In the genomic region with DNA sequence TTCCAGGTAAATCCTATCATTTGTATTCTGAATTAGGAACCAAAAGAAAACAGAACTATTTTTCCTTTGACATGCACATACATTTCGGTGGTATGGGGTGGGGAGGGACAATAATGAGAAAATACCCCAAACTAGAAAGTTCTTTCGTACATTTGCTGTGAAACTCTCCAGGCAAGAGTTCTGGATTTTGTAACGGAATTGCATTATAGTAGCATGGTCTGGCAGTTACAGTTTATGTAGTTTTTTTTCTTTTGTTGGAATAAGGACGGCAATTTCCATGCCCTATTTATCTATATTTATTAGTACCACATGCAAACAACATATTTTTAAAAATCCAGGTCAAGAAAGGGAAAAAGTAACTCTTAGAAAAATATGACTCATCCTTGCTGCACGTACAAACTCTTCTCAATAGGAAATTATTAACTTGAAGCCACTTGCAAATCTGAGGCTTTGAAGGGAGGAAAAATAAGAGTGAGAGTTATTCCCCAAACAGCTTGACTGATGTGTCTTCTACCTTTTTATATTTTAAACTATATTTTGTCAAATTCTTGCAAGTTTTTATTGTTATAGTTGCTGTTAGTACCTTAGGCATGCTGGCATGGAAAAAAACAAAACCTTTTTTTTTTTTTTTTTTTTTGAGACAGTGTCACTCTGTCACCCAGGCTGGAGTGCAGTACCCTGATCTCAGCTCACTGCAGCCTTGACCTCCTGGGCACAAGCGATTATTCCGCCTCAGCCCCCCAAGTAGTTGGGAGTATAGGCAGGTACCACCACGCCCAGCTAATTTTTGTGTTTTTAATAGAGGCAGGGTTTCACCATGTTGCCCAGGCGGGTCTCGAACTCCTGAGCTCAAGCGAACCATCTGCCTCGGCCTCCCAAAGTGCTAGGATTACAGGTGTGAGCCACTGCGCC, we compare ENCODE assay signal across 1 cellular context.
TF ChIP-seq lines count a peak whose summit lies in the region.

No MANE protein-coding gene starts in this region.

TF ChIP-seq in HepG2, 621 proteins besides CTCF, POLR2A, EP300 and RAD21 (continued from another document):
- TF ChIP-seq, protein P1, sequence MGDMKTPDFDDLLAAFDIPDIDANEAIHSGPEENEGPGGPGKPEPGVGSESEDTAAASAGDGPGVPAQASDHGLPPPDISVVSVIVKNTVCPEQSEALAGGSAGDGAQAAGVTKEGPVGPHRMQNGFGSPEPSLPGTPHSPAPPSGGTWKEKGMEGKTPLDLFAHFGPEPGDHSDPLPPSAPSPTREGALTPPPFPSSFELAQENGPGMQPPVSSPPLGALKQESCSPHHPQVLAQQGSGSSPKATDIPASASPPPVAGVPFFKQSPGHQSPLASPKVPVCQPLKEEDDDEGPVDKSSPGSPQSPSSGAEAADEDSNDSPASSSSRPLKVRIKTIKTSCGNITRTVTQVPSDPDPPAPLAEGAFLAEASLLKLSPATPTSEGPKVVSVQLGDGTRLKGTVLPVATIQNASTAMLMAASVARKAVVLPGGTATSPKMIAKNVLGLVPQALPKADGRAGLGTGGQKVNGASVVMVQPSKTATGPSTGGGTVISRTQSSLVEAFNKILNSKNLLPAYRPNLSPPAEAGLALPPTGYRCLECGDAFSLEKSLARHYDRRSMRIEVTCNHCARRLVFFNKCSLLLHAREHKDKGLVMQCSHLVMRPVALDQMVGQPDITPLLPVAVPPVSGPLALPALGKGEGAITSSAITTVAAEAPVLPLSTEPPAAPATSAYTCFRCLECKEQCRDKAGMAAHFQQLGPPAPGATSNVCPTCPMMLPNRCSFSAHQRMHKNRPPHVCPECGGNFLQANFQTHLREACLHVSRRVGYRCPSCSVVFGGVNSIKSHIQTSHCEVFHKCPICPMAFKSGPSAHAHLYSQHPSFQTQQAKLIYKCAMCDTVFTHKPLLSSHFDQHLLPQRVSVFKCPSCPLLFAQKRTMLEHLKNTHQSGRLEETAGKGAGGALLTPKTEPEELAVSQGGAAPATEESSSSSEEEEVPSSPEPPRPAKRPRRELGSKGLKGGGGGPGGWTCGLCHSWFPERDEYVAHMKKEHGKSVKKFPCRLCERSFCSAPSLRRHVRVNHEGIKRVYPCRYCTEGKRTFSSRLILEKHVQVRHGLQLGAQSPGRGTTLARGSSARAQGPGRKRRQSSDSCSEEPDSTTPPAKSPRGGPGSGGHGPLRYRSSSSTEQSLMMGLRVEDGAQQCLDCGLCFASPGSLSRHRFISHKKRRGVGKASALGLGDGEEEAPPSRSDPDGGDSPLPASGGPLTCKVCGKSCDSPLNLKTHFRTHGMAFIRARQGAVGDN (CRISPR knock-in tag; IDR thresholded peaks at IDR 0.05): peak; percentile 68
- TF ChIP-seq, protein P2, sequence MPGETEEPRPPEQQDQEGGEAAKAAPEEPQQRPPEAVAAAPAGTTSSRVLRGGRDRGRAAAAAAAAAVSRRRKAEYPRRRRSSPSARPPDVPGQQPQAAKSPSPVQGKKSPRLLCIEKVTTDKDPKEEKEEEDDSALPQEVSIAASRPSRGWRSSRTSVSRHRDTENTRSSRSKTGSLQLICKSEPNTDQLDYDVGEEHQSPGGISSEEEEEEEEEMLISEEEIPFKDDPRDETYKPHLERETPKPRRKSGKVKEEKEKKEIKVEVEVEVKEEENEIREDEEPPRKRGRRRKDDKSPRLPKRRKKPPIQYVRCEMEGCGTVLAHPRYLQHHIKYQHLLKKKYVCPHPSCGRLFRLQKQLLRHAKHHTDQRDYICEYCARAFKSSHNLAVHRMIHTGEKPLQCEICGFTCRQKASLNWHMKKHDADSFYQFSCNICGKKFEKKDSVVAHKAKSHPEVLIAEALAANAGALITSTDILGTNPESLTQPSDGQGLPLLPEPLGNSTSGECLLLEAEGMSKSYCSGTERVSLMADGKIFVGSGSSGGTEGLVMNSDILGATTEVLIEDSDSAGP (CRISPR knock-in tag; IDR thresholded peaks at IDR 0.05; ENCODE audit: borderline replicate concordance): 0 out of 2 replicates have a peak, but pooled peaks have one; percentile 22
- TF ChIP-seq KLF16 (CRISPR knock-in tag; IDR thresholded peaks at IDR 0.05) (0 out of 4 replicates have a peak, but pooled peaks of 1 of the 2 experiments have one; percentile 34), NCOR1 (IDR thresholded peaks at IDR 0.05; ENCODE audit: borderline replicate concordance, low read length) (peak; percentile 41; the same call in 1 of the 2 replicates), FOXP4 (CRISPR knock-in tag; IDR thresholded peaks at IDR 0.05) (peak; percentile 41; the same call in 1 of the 2 replicates), GATAD2A (CRISPR knock-in tag; IDR thresholded peaks at IDR 0.05) (peak; percentile 70), ELF4 (CRISPR knock-in tag; IDR thresholded peaks at IDR 0.05; ENCODE audit: borderline replicate concordance) (peak; percentile 80; the same call in 1 of the 2 replicates), NPAS2 (CRISPR knock-in tag; IDR thresholded peaks at IDR 0.05; ENCODE audit: borderline replicate concordance) (no peak)
